ENCODE assay signal across 23 cellular contexts in genomic region chr7:110620336-110620735, GRCh38.
DNase-seq lines count a peak whose midpoint lies in the region; ATAC-seq and TF ChIP-seq lines count a peak whose summit lies in the region.
"Had no signal": no experiment of that assay in that cellular context is flagged by ENCODE, and none has a peak within 500 bp of the region (broad histone marks: within the 10 kb centered on the region; RNA-seq: fewer than 3 reads in every experiment).

No MANE protein-coding gene starts in this region.

- no peak overlapping the region for H3K4me2 ChIP-seq in H9 (ENCODE audit: insufficient read depth, insufficient read length, low read length)
- H3K4me2 ChIP-seq in neuronal stem cell (ENCODE audit: insufficient read depth, low read length, poor library complexity, severe bottlenecking), result no peak overlapping the region
- H3K4me2 ChIP-seq: A549; BLaER1 treated with 17β-estradiol and CSF1 and Interleukin-3, amounts not matched to agents 10 nM and 100 nM had no signal

- H3K14ac ChIP-seq in H9 (ENCODE audit: insufficient read depth, low read length) (no peak overlapping the region; the same call in 1 of the 2 replicates), neuronal stem cell (ENCODE audit: low read length) (no peak overlapping the region)

- no peaks in the 10 kb centered on the region for H3K36me3 ChIP-seq in neuronal stem cell (replicated peaks in 1 of 2; ENCODE audit: control insufficient read depth in 2 of 2, insufficient read depth in 2 of 2, low read length in 2 of 2)
- no peaks in the 10 kb centered on the region for H3K36me3 ChIP-seq in aorta (ENCODE audit: control insufficient read depth in 1 of 2, insufficient read depth in 2 of 2, low read length in 1 of 2)
- H3K36me3 ChIP-seq: BE2C; BLaER1 treated with 17β-estradiol and CSF1 and Interleukin-3, amounts not matched to agents 10 nM and 100 nM had no signal

- H3K4me1 Mint-ChIP-seq in H9, result peaks cover 0 to 3% of the 10 kb centered on the region in 2 experiments; a peak in 2 of 4 replicates
- H3K4me1 Mint-ChIP-seq: CD14-positive monocyte; CD8-positive, alpha-beta memory T cell had no signal

- no peak overlapping the region for H2AK5ac ChIP-seq in H9 (ENCODE audit: insufficient read length, low read length)
- no peak overlapping the region for H2AK5ac ChIP-seq in neuronal stem cell (ENCODE audit: low read depth, low read length)

- no peak overlapping the region for H3K23ac ChIP-seq in H9 (ENCODE audit: insufficient read length, low read depth, low read length)
- no peak overlapping the region for H3K23ac ChIP-seq in neuronal stem cell (ENCODE audit: low read depth, low read length, poor library complexity)

- H3K18ac ChIP-seq in H9 (ENCODE audit: insufficient read length, low read depth, low read length) (peak overlapping the region; percentile 56), neuronal stem cell (ENCODE audit: low read length) (peak overlapping the region; percentile 15)

- no peak overlapping the region for H4K91ac ChIP-seq in H9 (ENCODE audit: insufficient read length, low read depth, low read length)
- H4K91ac ChIP-seq in neuronal stem cell (ENCODE audit: low read depth, low read length, poor library complexity), result no peak overlapping the region

- H3K27me3 ChIP-seq in H9 (ENCODE audit: insufficient read depth, low read length) (no peaks in the 10 kb centered on the region), foreskin keratinocyte (no peaks in the 10 kb centered on the region), neuronal stem cell (ENCODE audit: control insufficient read depth in 3 of 3, insufficient read depth in 3 of 3, low read depth in 1 of 3, low read length in 3 of 3) (no peaks in the 10 kb centered on the region), aorta (ENCODE audit: control insufficient read depth in 1 of 2, insufficient read depth in 2 of 2, low read length in 1 of 2) (no peaks in the 10 kb centered on the region)
- H3K27me3 ChIP-seq: BE2C; BLaER1 treated with 17β-estradiol and CSF1 and Interleukin-3, amounts not matched to agents 10 nM and 100 nM had no signal

- H2BK12ac ChIP-seq in H9 (ENCODE audit: insufficient read length, low read depth, low read length), result no peak overlapping the region
- no peak overlapping the region for H2BK12ac ChIP-seq in neuronal stem cell (ENCODE audit: low read length)

- H2BK20ac ChIP-seq in H9 (ENCODE audit: low read depth, low read length, poor library complexity, severe bottlenecking), result no peak overlapping the region

- H3K9me3 ChIP-seq in H9 (ENCODE audit: control insufficient read depth, low read depth, low read length) (no peaks in the 10 kb centered on the region), neuronal stem cell (replicated peaks in 1 of 2; ENCODE audit: control insufficient read depth in 2 of 2, insufficient read depth in 1 of 2, low read depth in 1 of 2, low read length in 2 of 2) (no peaks in the 10 kb centered on the region), aorta (ENCODE audit: control insufficient read depth, low read length) (no peaks in the 10 kb centered on the region)
- H3K9me3 ChIP-seq: A549; BE2C; BLaER1 treated with 17β-estradiol and CSF1 and Interleukin-3, amounts not matched to agents 10 nM and 100 nM had no signal

- ATAC-seq in foreskin keratinocyte (peak; percentile 35), HG03039 (IDR thresholded peaks at IDR 0.05; ENCODE audit: unreplicated experiment) (no peak), aorta (ENCODE audit: low FRiP score) (no peak)
- ATAC-seq: A549, GM12878 had no signal

- no peak overlapping the region for H3K56ac ChIP-seq in H9 (ENCODE audit: insufficient read length, low read depth, low read length)

- no peaks in the 10 kb centered on the region for H3K27me3 Mint-ChIP-seq in H9 (ENCODE audit: low read depth)
- H3K27me3 Mint-ChIP-seq: CD4-positive, alpha-beta T cell had no signal

- 0 out of 7 replicates have a peak, but pooled peaks cover 0 to 3% (median 0%) of the 10 kb centered on the region in 3 experiments for H3K36me3 Mint-ChIP-seq in H9 (ENCODE audit: insufficient read depth in 1 of 3, low read depth in 3 of 3)
- H3K36me3 Mint-ChIP-seq: CD14-positive monocyte; CD8-positive, alpha-beta memory T cell had no signal

- H2BK15ac ChIP-seq in H9 (ENCODE audit: low read depth, low read length) (no peak overlapping the region), neuronal stem cell (ENCODE audit: low read length) (no peak overlapping the region)

- no peak overlapping the region for H3K4ac ChIP-seq in H9 (ENCODE audit: low read depth, low read length)
- no peak overlapping the region for H3K4ac ChIP-seq in neuronal stem cell (ENCODE audit: low read length)

- H3K79me1 ChIP-seq in H9 (ENCODE audit: insufficient read depth, low read depth, low read length, poor library complexity, severe bottlenecking) (no peaks in the 10 kb centered on the region), neuronal stem cell (ENCODE audit: low read depth, low read length) (no peaks in the 10 kb centered on the region)

- H4K8ac ChIP-seq in H9 (replicated peaks; ENCODE audit: insufficient read length, low read depth, low read length) (no peak overlapping the region), neuronal stem cell (ENCODE audit: low read depth, low read length) (no peak overlapping the region)

- no peak for TF ChIP-seq CTCF in H9 (conservative IDR thresholded peaks at IDR 0.05)
- TF ChIP-seq CTCF in foreskin keratinocyte (conservative IDR thresholded peaks at IDR 0.05), result no peak

- H3K9me3 Mint-ChIP-seq in H9, result no peaks in the 10 kb centered on the region; a peak in 1 of 5 replicates
- H3K9me3 Mint-ChIP-seq: CD4-positive, alpha-beta T cell had no signal

- H3K27ac Mint-ChIP-seq in H9, result peak overlapping the region in 1 of 3 experiments; percentile 17; a peak in 1 of 7 replicates
- H3K27ac Mint-ChIP-seq: CD14-positive monocyte; CD4-positive, alpha-beta T cell; CD8-positive, alpha-beta memory T cell had no signal

- no peak overlapping the region for H2AFZ ChIP-seq in H9 (ENCODE audit: low read length)
- H2AFZ ChIP-seq in neuronal stem cell (ENCODE audit: low read length), result peak overlapping the region; percentile 53
- H2AFZ ChIP-seq: GM23248 had no signal

- no peak overlapping the region for H3K9ac ChIP-seq in H9 (ENCODE audit: extremely low read depth, insufficient read length, low read length)
- H3K9ac ChIP-seq in neuronal stem cell (ENCODE audit: low read depth, low read length, poor library complexity), result no peak overlapping the region
- H3K9ac ChIP-seq: BLaER1 treated with 17β-estradiol and CSF1 and Interleukin-3, amounts not matched to agents 10 nM and 100 nM; GM23248 had no signal

- no CpG with 5 or more reads among the region's 4 CpGs for WGBS in H9 (ENCODE audit: extremely low coverage, insufficient read length, low lambda C conversion rate)
- no CpG with 5 or more reads among the region's 4 CpGs for whole genome bisulfite sequencing in neuronal stem cell (ENCODE audit: extremely low coverage in 2 of 2, insufficient read length in 2 of 2, insufficient replicate concordance in 1 of 2), 2 donors
- WGBS in aorta, 2 donors, result 90 to 93% methylated on average over 4 of the region's 4 CpGs

- H2BK120ac ChIP-seq in H9 (ENCODE audit: low read depth, low read length, poor library complexity, severe bottlenecking), result no peak overlapping the region
- no peak overlapping the region for H2BK120ac ChIP-seq in neuronal stem cell (ENCODE audit: low read depth, low read length)

- H3K27ac ChIP-seq in H9 (ENCODE audit: insufficient read length, low read depth, low read length) (no peak overlapping the region), foreskin keratinocyte (no peak overlapping the region), neuronal stem cell (replicated peaks; ENCODE audit: low read length) (no peak overlapping the region), aorta (ENCODE audit: low read depth in 1 of 2, low read length in 2 of 2) (no peak overlapping the region)
- H3K27ac ChIP-seq: A549; BLaER1 treated with 17β-estradiol and CSF1 and Interleukin-3, amounts not matched to agents 10 nM and 100 nM; GM23248 had no signal

- H3K4me3 ChIP-seq in neuronal stem cell (ENCODE audit: low read length in 2 of 2), result no peak overlapping the region
- no peak overlapping the region for H3K4me3 ChIP-seq in aorta (ENCODE audit: low read length in 2 of 2)
- H3K4me3 ChIP-seq: A549; BLaER1 treated with 17β-estradiol and CSF1 and Interleukin-3, amounts not matched to agents 10 nM and 100 nM; GM12878; GM23248 had no signal

- no peaks in the 10 kb centered on the region for H3K4me1 ChIP-seq in H9 (ENCODE audit: insufficient read depth, low read length)
- no peaks in the 10 kb centered on the region for H3K4me1 ChIP-seq in foreskin keratinocyte
- H3K4me1 ChIP-seq in neuronal stem cell (ENCODE audit: control insufficient read depth in 2 of 2, insufficient read depth in 1 of 2, low read depth in 1 of 2, low read length in 2 of 2), result no peaks in the 10 kb centered on the region
- H3K4me1 ChIP-seq in aorta (ENCODE audit: control insufficient read depth in 1 of 2, insufficient read depth in 2 of 2, low read length in 2 of 2), result no peaks in the 10 kb centered on the region
- H3K4me1 ChIP-seq: A549; BE2C; BLaER1 treated with 17β-estradiol and CSF1 and Interleukin-3, amounts not matched to agents 10 nM and 100 nM had no signal

- no peaks in the 10 kb centered on the region for H4K20me1 ChIP-seq in H9 (ENCODE audit: control insufficient read depth, insufficient read depth, insufficient read length)
- H4K20me1 ChIP-seq: BLaER1 treated with 17β-estradiol and CSF1 and Interleukin-3, amounts not matched to agents 10 nM and 100 nM had no signal

- H2BK5ac ChIP-seq in H9 (ENCODE audit: insufficient read length, low read length) (no peak overlapping the region), neuronal stem cell (ENCODE audit: low read length) (no peak overlapping the region)

- H3T11ph ChIP-seq in H9 (ENCODE audit: low read length), result no peak overlapping the region

- no peak overlapping the region for H3K4me3 Mint-ChIP-seq in H9
- H3K4me3 Mint-ChIP-seq: CD14-positive monocyte; CD4-positive, alpha-beta T cell; CD8-positive, alpha-beta memory T cell had no signal

- no peaks in the 10 kb centered on the region for H3K23me2 ChIP-seq in H9 (ENCODE audit: insufficient read length, low read depth, low read length, poor library complexity, severe bottlenecking)

- no peaks in the 10 kb centered on the region for H3K79me2 ChIP-seq in H9 (ENCODE audit: insufficient read depth, low read length)

- intact Hi-C loops in aorta (cut with DNase I), result no loop called here

- DNase-seq in H9 (no peak), NCI-H69 (lab: John Stamatoyannopoulos, UW) (peak; percentile 20), foreskin keratinocyte (no peak), neuronal stem cell (ENCODE audit: low spot score) (no peak), HPDE6-E6E7 (ENCODE audit: extremely low spot score) (no peak), aorta (no peak)
- DNase-seq: 8988T; ACHN; AML-193; BE2C; CD4-positive, alpha-beta T cell; CD8-positive, alpha-beta memory T cell; DMS 273 treated with DMSO at 0.1 percent for 48 hours; DMS79; EL; GDM1; GM23248; HCEC 1CT had no signal

- peak overlapping the region; percentile 51 for H4K5ac ChIP-seq in H9 (ENCODE audit: insufficient read length, low read depth, low read length)
